ENCODE assay signal across 22 cellular contexts in the genomic region with DNA sequence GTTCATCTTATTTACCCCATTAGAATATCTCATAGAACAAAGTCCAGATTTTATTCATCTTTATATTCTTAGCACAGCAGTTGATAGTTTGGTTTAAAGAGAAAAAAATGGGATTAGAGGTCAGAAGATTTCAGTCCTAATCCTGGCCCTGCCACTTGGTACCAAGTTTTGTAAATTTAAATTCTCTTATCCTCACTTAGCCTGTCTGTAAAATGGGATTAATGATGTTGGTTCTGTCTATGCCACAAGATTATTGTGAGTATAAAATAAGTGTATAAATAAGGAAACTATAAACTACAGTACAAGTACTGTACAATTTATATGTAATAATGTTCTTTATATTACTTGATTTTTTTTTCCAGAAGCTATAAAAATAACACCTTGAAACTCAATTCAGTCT. TPM values are rescaled to one million over a fixed set of nuclear protein-coding genes. Genes with fewer than 3 reads are reported as not detected.
A peak's percentile ranks its signal among the peaks of the same experiment; 100 is the strongest.
DNase-seq lines count a peak whose midpoint lies in the region; ATAC-seq, FAIRE-seq and TF ChIP-seq lines count a peak whose summit lies in the region.
"Had no signal": no experiment of that assay in that cellular context is flagged by ENCODE, and none has a peak within 500 bp of the region (broad histone marks: within the 10 kb centered on the region; RNA-seq: fewer than 3 reads in every experiment).

No MANE protein-coding gene starts in this region.

- CTCF ChIA-PET in HepG2 (lab: Yijun Ruan, JAX; ENCODE audit: low intra/inter-chr PET ratio, low total read pairs) = no interaction called here

- intact Hi-C loops in HepG2 (cut with micrococcal nuclease; ENCODE audit: unreplicated experiment) = no loop called here
- intact Hi-C loops in right lobe of liver (cut with DNase I) = no loop called here

- H3K4me2 ChIP-seq in HepG2 (ENCODE audit: low read depth, low read length) = no peak overlapping the region
- H3K4me2 ChIP-seq in osteoblast (ENCODE audit: insufficient read depth, low read length) = no peak overlapping the region
- H3K4me2 ChIP-seq: A549 had no signal

- ATAC-seq in HepG2 (no peak), right lobe of liver (no peak), HG02678 (IDR thresholded peaks at IDR 0.05; ENCODE audit: unreplicated experiment) (no peak)
- ATAC-seq: A549 had no signal

- TF ChIP-seq POLR2A in HepG2 (IDR thresholded peaks at IDR 0.05; ENCODE audit: insufficient read depth in 1 of 2, low read depth in 2 of 2, low read length in 2 of 2) = no peak
- TF ChIP-seq POLR2A in right lobe of liver (IDR thresholded peaks at IDR 0.05) = no peak

- no peak overlapping the region for H3K27ac ChIP-seq in HepG2 (ENCODE audit: extremely low read length, insufficient read depth, low read length)
- H3K27ac ChIP-seq in right lobe of liver = no peak overlapping the region
- peak overlapping the region; percentile 72 for H3K27ac ChIP-seq in SK-N-MC
- H3K27ac ChIP-seq in osteoblast (ENCODE audit: low read depth, low read length) = no peak overlapping the region
- H3K27ac ChIP-seq: A549 had no signal

- no peaks in the 10 kb centered on the region for H3K9me3 ChIP-seq in HepG2 (ENCODE audit: low read length)
- no peaks in the 10 kb centered on the region for H3K9me3 ChIP-seq in right lobe of liver
- no peaks in the 10 kb centered on the region for H3K9me3 ChIP-seq in SK-N-MC (ENCODE audit: low read depth, low read length)
- no peaks in the 10 kb centered on the region for H3K9me3 ChIP-seq in osteoblast (ENCODE audit: low read depth, low read length)
- H3K9me3 ChIP-seq: A549, HAP-1 had no signal

- TF ChIP-seq CTCF in HepG2 (CRISPR knock-in tag; IDR thresholded peaks at IDR 0.05) (no peak), right lobe of liver (IDR thresholded peaks at IDR 0.05) (no peak), osteoblast (IDR thresholded peaks at IDR 0.05; ENCODE audit: extremely low read depth, low read depth, low read length) (no peak)

- H3K4me1 ChIP-seq in HepG2 (ENCODE audit: insufficient read depth, low read length) = no peaks in the 10 kb centered on the region
- no peaks in the 10 kb centered on the region for H3K4me1 ChIP-seq in right lobe of liver
- H3K4me1 ChIP-seq in osteoblast (ENCODE audit: insufficient read depth, low read length) = no peaks in the 10 kb centered on the region
- H3K4me1 ChIP-seq: A549, HAP-1 had no signal

- no peak for TF ChIP-seq RAD21 in HepG2 (CRISPR knock-in tag; IDR thresholded peaks at IDR 0.05)

- no peaks in the 10 kb centered on the region for H3K79me2 ChIP-seq in HepG2 (ENCODE audit: insufficient read depth, low read length)
- no peaks in the 10 kb centered on the region for H3K79me2 ChIP-seq in osteoblast (ENCODE audit: insufficient read depth, low read length)

- in situ Hi-C loops in HepG2 (cut with HindIII; ENCODE audit: extremely low pct_ligation_motif_present, low pct_unique_long_range_greater_than_20kb) = no loop called here

- no peak overlapping the region for H3K4me3 ChIP-seq in HepG2 (replicated peaks in 1 of 3; ENCODE audit: insufficient read depth in 1 of 3, low read depth in 2 of 3, low read length in 3 of 3)
- no peak overlapping the region for H3K4me3 ChIP-seq in right lobe of liver
- no peak overlapping the region for H3K4me3 ChIP-seq in SK-N-MC
- no peak overlapping the region for H3K4me3 ChIP-seq in osteoblast (ENCODE audit: insufficient read depth, low read length)
- H3K4me3 ChIP-seq: A549, HAP-1 had no signal

- H3K27me3 ChIP-seq in HepG2 (ENCODE audit: control insufficient read depth in 1 of 2, insufficient read depth in 2 of 2, low read length in 2 of 2) (no peaks in the 10 kb centered on the region), right lobe of liver (no peaks in the 10 kb centered on the region), osteoblast (ENCODE audit: insufficient read depth, low read length) (no peaks in the 10 kb centered on the region)

- POLR2A ChIA-PET in HepG2 (lab: Yijun Ruan, JAX) = no interaction called here

- H2AFZ ChIP-seq in HepG2 (ENCODE audit: low read length) (no peak overlapping the region), osteoblast (ENCODE audit: low read length) (no peak overlapping the region)

- no peak for DNase-seq in HepG2 (ENCODE audit: low spot score)
- DNase-seq in right lobe of liver = no peak
- no peak for DNase-seq in SK-N-MC (ENCODE audit: low read depth, low spot score)
- DNase-seq in osteoblast (ENCODE audit: insufficient read length, low spot score, missing footprints) = peak; percentile 36
- no peak for DNase-seq in NCI-H1436 treated with DMSO at 0.1 percent for 48 hours (lab: John Stamatoyannopoulos, UW)
- DNase-seq: 8988T; C1 segment of cervical spinal cord; Calu3; CD4-positive, alpha-beta memory T cell; COR-L47; DMS53; DMS79 treated with DMSO at 0.1 percent for 48 hours; GF-D8; GOT3; HFFc6 had no signal

- peaks cover 13 to 75% of the 10 kb centered on the region in 2 experiments for H3K36me3 ChIP-seq in HepG2 (replicated peaks in 1 of 2; ENCODE audit: control insufficient read depth in 1 of 2, insufficient read depth in 2 of 2, low read length in 2 of 2)
- H3K36me3 ChIP-seq in right lobe of liver = peaks cover 0 to 33% (median 12%) of the 10 kb centered on the region in 4 donors
- H3K36me3 ChIP-seq in SK-N-MC (ENCODE audit: insufficient read depth, low read length) = peaks cover 49% of the 10 kb centered on the region
- H3K36me3 ChIP-seq in osteoblast (ENCODE audit: insufficient read depth, low read length) = peaks cover 36% of the 10 kb centered on the region

- H4K20me1 ChIP-seq in HepG2 (ENCODE audit: insufficient read depth, low read length) (no peaks in the 10 kb centered on the region), osteoblast (ENCODE audit: insufficient read depth, low read length) (no peaks in the 10 kb centered on the region)

- no TSS peak for BruUV-seq in HepG2 (replicated peaks; lab: Mats Ljungman, UMichigan)

- no peak overlapping the region for H3K9ac ChIP-seq in HepG2 (ENCODE audit: insufficient read depth, low read depth, low read length)
- no peak overlapping the region for H3K9ac ChIP-seq in SK-N-MC (ENCODE audit: insufficient read length)

- TF ChIP-seq EP300 in HepG2 (IDR thresholded peaks at IDR 0.05; ENCODE audit: low read depth in 2 of 2, low read length in 2 of 2) = no peak
- TF ChIP-seq EP300 in HepG2 (CRISPR knock-in tag; IDR thresholded peaks at IDR 0.05; ENCODE audit: borderline replicate concordance) = no peak

- FAIRE-seq in HepG2 (lab: Jason Lieb, UNC) = no peak
- FAIRE-seq: A549, GM18507, H54 had no signal

RNA-seq across cellular contexts. Expression of a gene that starts 17.1 kb away (rescaled TPM):
- total RNA-seq in HepG2 (2016; rRNA removed; fragmentation: Illumina TruSeq; extraction: Trizol) = 0.07 and 0.08 TPM in 2 replicates
- total RNA-seq in HepG2 (2016; cell fraction: cytosol; rRNA removed; fragmentation: Illumina TruSeq; extraction: Trizol; ENCODE audit: low read depth) = 0.18 and 0.30 TPM in 2 replicates
- not detected in 2 replicates for total RNA-seq in HepG2 (2016; cell fraction: insoluble cytoplasmic fraction; rRNA removed; fragmentation: Illumina TruSeq; extraction: Trizol)
- 0.07 and 0.09 TPM in 2 replicates for total RNA-seq in HepG2 (2016; cell fraction: membrane; rRNA removed; fragmentation: Illumina TruSeq; extraction: Trizol)
- not detected in 2 replicates for total RNA-seq in HepG2 (2016; cell fraction: nucleus; rRNA removed; fragmentation: Illumina TruSeq; extraction: Trizol)
- polyA plus RNA-seq in HepG2 (2011; rRNA removed) = not detected in 2 replicates
- polyA plus RNA-seq in HepG2 (2011; cell fraction: cytosol; rRNA removed) = not detected in 2 replicates
- not detected in 2 replicates for polyA plus RNA-seq in HepG2 (2011; cell fraction: nucleus; rRNA removed)
- not detected in 2 replicates for polyA plus RNA-seq in HepG2 (2012)
- 0.11 and 0.16 TPM in 2 replicates for polyA plus RNA-seq in HepG2 (2016; cell fraction: cytosol; fragmentation: Illumina TruSeq; extraction: Trizol; ENCODE audit: low read depth)
- not detected in 2 replicates for polyA plus RNA-seq in HepG2 (2016; cell fraction: insoluble cytoplasmic fraction; fragmentation: Illumina TruSeq; extraction: Trizol; ENCODE audit: low read depth)
- polyA plus RNA-seq in HepG2 (2016; cell fraction: membrane; fragmentation: Illumina TruSeq; extraction: Trizol; ENCODE audit: low read depth) = 0.08 TPM in 1 of 2 replicates, not detected in the other
- polyA plus RNA-seq in HepG2 (2016; cell fraction: nucleus; fragmentation: Illumina TruSeq; extraction: Trizol; ENCODE audit: insufficient read depth, low read depth) = not detected in 2 replicates
- polyA minus RNA-seq in HepG2 (2011; rRNA and poly(A)+ RNA removed; ENCODE audit: low replicate concordance) = 0.22 TPM in 1 of 2 replicates, not detected in the other
- polyA minus RNA-seq in HepG2 (2011; cell fraction: cytosol; rRNA and poly(A)+ RNA removed) = not detected in 2 replicates
- not detected in 2 replicates for polyA minus RNA-seq in HepG2 (2011; cell fraction: nucleus; rRNA and poly(A)+ RNA removed)
- under 1 TPM in 2 of 6 experiments, not detected in 4; 0.31 TPM for total RNA-seq in right lobe of liver
- under 0.01 and 0.36 TPM in 2 replicates for total RNA-seq in osteoblast
- total RNA-seq: Calu3; CD4-positive, alpha-beta memory T cell; Daoy; G401; HFFc6 had no signal
- polyA plus RNA-seq: CD4-positive, alpha-beta memory T cell had no signal

RNA-seq across cellular contexts. Expression of a gene that starts 38.0 kb away (rescaled TPM):
- total RNA-seq in HepG2 (2016; rRNA removed; fragmentation: Illumina TruSeq; extraction: Trizol) (0.14 and 0.40 TPM in 2 replicates), right lobe of liver (under 1 TPM in 3 of 6 experiments, not detected in 3; 0.07 to 0.51 (median 0.15) TPM), osteoblast (under 0.01 and 0.59 TPM in 2 replicates)
- not detected in 2 replicates for total RNA-seq in HepG2 (2016; cell fraction: cytosol; rRNA removed; fragmentation: Illumina TruSeq; extraction: Trizol; ENCODE audit: low read depth)
- 0.06 and 0.19 TPM in 2 replicates for total RNA-seq in HepG2 (2016; cell fraction: insoluble cytoplasmic fraction; rRNA removed; fragmentation: Illumina TruSeq; extraction: Trizol)
- 0.17 and 0.34 TPM in 2 replicates for total RNA-seq in HepG2 (2016; cell fraction: membrane; rRNA removed; fragmentation: Illumina TruSeq; extraction: Trizol)
- 0.37 and 0.41 TPM in 2 replicates for total RNA-seq in HepG2 (2016; cell fraction: nucleus; rRNA removed; fragmentation: Illumina TruSeq; extraction: Trizol)
- polyA plus RNA-seq in HepG2 (2011; rRNA removed) = 1.5 TPM in 2 replicates
- polyA plus RNA-seq in HepG2 (2011; cell fraction: cytosol; rRNA removed) = 0.45 and 0.46 TPM in 2 replicates
- 6.4 and 6.8 TPM in 2 replicates for polyA plus RNA-seq in HepG2 (2011; cell fraction: nucleus; rRNA removed)
- polyA plus RNA-seq in HepG2 (2012) = 1.1 and 1.5 TPM in 2 replicates
- polyA plus RNA-seq in HepG2 (2016; cell fraction: cytosol; fragmentation: Illumina TruSeq; extraction: Trizol; ENCODE audit: low read depth) = not detected in 2 replicates
- polyA plus RNA-seq in HepG2 (2016; cell fraction: insoluble cytoplasmic fraction; fragmentation: Illumina TruSeq; extraction: Trizol; ENCODE audit: low read depth) = 0.13 and 0.63 TPM in 2 replicates
- 0.09 and 0.24 TPM in 2 replicates for polyA plus RNA-seq in HepG2 (2016; cell fraction: membrane; fragmentation: Illumina TruSeq; extraction: Trizol; ENCODE audit: low read depth)
- polyA plus RNA-seq in HepG2 (2016; cell fraction: nucleus; fragmentation: Illumina TruSeq; extraction: Trizol; ENCODE audit: insufficient read depth, low read depth) = 0.79 and 0.93 TPM in 2 replicates
- polyA minus RNA-seq in HepG2 (2011; rRNA and poly(A)+ RNA removed; ENCODE audit: low replicate concordance) = 0.98 and 2.5 TPM in 2 replicates
- 0.59 TPM in 1 of 2 replicates, not detected in the other for polyA minus RNA-seq in HepG2 (2011; cell fraction: cytosol; rRNA and poly(A)+ RNA removed)
- polyA minus RNA-seq in HepG2 (2011; cell fraction: nucleus; rRNA and poly(A)+ RNA removed) = 0.90 and 1.4 TPM in 2 replicates
- total RNA-seq: Daoy had no signal

RNA-seq across cellular contexts. Expression of a gene that starts 38.7 kb away (rescaled TPM):
- 60.3 and 66.0 TPM in 2 replicates for total RNA-seq in HepG2 (2016; rRNA removed; fragmentation: Illumina TruSeq; extraction: Trizol)
- total RNA-seq in HepG2 (2016; cell fraction: cytosol; rRNA removed; fragmentation: Illumina TruSeq; extraction: Trizol; ENCODE audit: low read depth) = 53.2 and 61.0 TPM in 2 replicates
- 59.1 and 65.9 TPM in 2 replicates for total RNA-seq in HepG2 (2016; cell fraction: insoluble cytoplasmic fraction; rRNA removed; fragmentation: Illumina TruSeq; extraction: Trizol)
- total RNA-seq in HepG2 (2016; cell fraction: membrane; rRNA removed; fragmentation: Illumina TruSeq; extraction: Trizol) = 17.7 and 19.5 TPM in 2 replicates
- total RNA-seq in HepG2 (2016; cell fraction: nucleus; rRNA removed; fragmentation: Illumina TruSeq; extraction: Trizol) = 79.5 and 91.4 TPM in 2 replicates
- 26.2 and 27.7 TPM in 2 replicates for polyA plus RNA-seq in HepG2 (2011; rRNA removed)
- polyA plus RNA-seq in HepG2 (2011; cell fraction: cytosol; rRNA removed) = 23.3 and 35.2 TPM in 2 replicates
- polyA plus RNA-seq in HepG2 (2011; cell fraction: nucleus; rRNA removed) = 15.9 and 18.6 TPM in 2 replicates
- 33.8 and 36.9 TPM in 2 replicates for polyA plus RNA-seq in HepG2 (2012)
- polyA plus RNA-seq in HepG2 (2016; cell fraction: cytosol; fragmentation: Illumina TruSeq; extraction: Trizol; ENCODE audit: low read depth) = 1.9 and 2.2 TPM in 2 replicates
- 20.1 and 21.1 TPM in 2 replicates for polyA plus RNA-seq in HepG2 (2016; cell fraction: insoluble cytoplasmic fraction; fragmentation: Illumina TruSeq; extraction: Trizol; ENCODE audit: low read depth)
- 3.3 and 5.0 TPM in 2 replicates for polyA plus RNA-seq in HepG2 (2016; cell fraction: membrane; fragmentation: Illumina TruSeq; extraction: Trizol; ENCODE audit: low read depth)
- 53.9 and 54.9 TPM in 2 replicates for polyA plus RNA-seq in HepG2 (2016; cell fraction: nucleus; fragmentation: Illumina TruSeq; extraction: Trizol; ENCODE audit: insufficient read depth, low read depth)
- polyA minus RNA-seq in HepG2 (2011; rRNA and poly(A)+ RNA removed; ENCODE audit: low replicate concordance) = 296 and 353 TPM in 2 replicates
- 42.8 and 47.8 TPM in 2 replicates for polyA minus RNA-seq in HepG2 (2011; cell fraction: cytosol; rRNA and poly(A)+ RNA removed)
- 103 and 112 TPM in 2 replicates for polyA minus RNA-seq in HepG2 (2011; cell fraction: nucleus; rRNA and poly(A)+ RNA removed)
- total RNA-seq in right lobe of liver = 10 to 100 TPM; 24.1 to 39.1 (median 33.7) TPM
- total RNA-seq in osteoblast = 11.6 and 13.0 TPM in 2 replicates
